19 cellular contexts compared by ENCODE assay signal in the genomic region with DNA sequence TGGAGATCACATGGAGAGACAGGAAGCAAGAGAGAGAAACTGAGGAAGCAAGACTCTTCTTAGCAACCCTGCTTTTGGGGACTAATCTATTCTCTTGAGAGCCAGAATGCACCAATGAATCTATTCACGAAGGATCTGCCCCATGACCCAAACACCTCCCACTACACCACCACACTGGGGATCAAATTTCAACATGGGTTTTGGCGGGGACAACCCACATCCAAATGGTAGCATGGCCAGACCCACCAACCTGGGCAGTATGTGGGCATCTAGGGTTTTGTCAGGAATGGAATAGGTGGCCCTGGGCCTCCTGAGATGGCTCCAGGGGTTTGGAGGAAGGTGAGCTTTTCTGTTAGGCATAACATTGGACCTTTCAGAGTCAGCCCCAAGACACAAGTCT. TPM values are rescaled to one million over a fixed set of nuclear protein-coding genes. Genes with fewer than 3 reads are reported as not detected.
DNase-seq lines count a peak whose midpoint lies in the region; ATAC-seq and TF ChIP-seq lines count a peak whose summit lies in the region.
"Had no signal": no experiment of that assay in that cellular context is flagged by ENCODE, and none has a peak within 500 bp of the region (broad histone marks: within the 10 kb centered on the region; RNA-seq: fewer than 3 reads in every experiment).

No MANE protein-coding gene starts in this region.

- peaks cover 59% of the 10 kb centered on the region for H3K4me1 ChIP-seq in BLaER1
- peaks cover 22% of the 10 kb centered on the region for H3K4me1 ChIP-seq in Karpas-422 (ENCODE audit: low read length)
- H3K4me1 ChIP-seq in trophoblast cell (ENCODE audit: control insufficient read depth in 1 of 2, insufficient read depth in 2 of 2, low read length in 2 of 2), result peaks cover 52 to 56% of the 10 kb centered on the region in 2 experiments
- H3K4me1 ChIP-seq in upper lobe of right lung, result no peaks in the 10 kb centered on the region
- H3K4me1 ChIP-seq: Peyer's patch had no signal

- H4K8ac ChIP-seq in trophoblast cell (ENCODE audit: low read depth, low read length), result peak overlapping the region; percentile 51

- peak overlapping the region; percentile 33 for H2BK120ac ChIP-seq in trophoblast cell (ENCODE audit: insufficient read depth, low read length, poor library complexity)

- H4K20me1 ChIP-seq in BLaER1 (no peaks in the 10 kb centered on the region), Karpas-422 (ENCODE audit: insufficient read depth, low read depth, low read length) (no peaks in the 10 kb centered on the region)

- H3K4me2 ChIP-seq in BLaER1 (peak overlapping the region; percentile 84), Karpas-422 (ENCODE audit: low read depth, low read length, poor library complexity, severe bottlenecking) (peak overlapping the region; percentile 56), trophoblast cell (ENCODE audit: low read length) (peak overlapping the region; percentile 13)

- H4K12ac ChIP-seq in trophoblast cell (ENCODE audit: low read depth, low read length), result no peak overlapping the region

- H3K14ac ChIP-seq in trophoblast cell (ENCODE audit: low read length), result peak overlapping the region; percentile 46

- intact Hi-C loops in dorsolateral prefrontal cortex (cut with DNase I), result no loop called here
- intact Hi-C loops in upper lobe of right lung (cut with DNase I), result no loop called here

- DNase-seq in Karpas-422 (no peak), dorsolateral prefrontal cortex (no peak), trophoblast cell (no peak), DMS 273 treated with DMSO at 0.1 percent for 48 hours (lab: John Stamatoyannopoulos, UW) (no peak), upper lobe of right lung (no peak), DMS 273 (lab: John Stamatoyannopoulos, UW; ENCODE audit: unreplicated experiment) (no peak)
- DNase-seq: DND-41; GOT3; HCEC 1CT; KG1; NCI-H1105; NCI-H2029 treated with DMSO at 0.1 percent for 48 hours; NCI-H345; NCI-H524; NCI-H774; NK-92 treated with Interleukin-12 subunit alpha and Interleukin-12 subunit beta, amount 100 ng/mL, for 24 hours; Peyer's patch had no signal

- H2AFZ ChIP-seq in Karpas-422 (ENCODE audit: low read length), result peak overlapping the region; percentile 99; the same call in 1 of the 2 replicates
- no peak overlapping the region for H2AFZ ChIP-seq in trophoblast cell (ENCODE audit: insufficient read depth, low read length, poor library complexity)

- peak overlapping the region; percentile 34 for H3K18ac ChIP-seq in trophoblast cell (ENCODE audit: low read length)

- peak overlapping the region; percentile 93 for H2BK12ac ChIP-seq in trophoblast cell (ENCODE audit: low read length)

- peak overlapping the region; percentile 76 for H4K91ac ChIP-seq in trophoblast cell (ENCODE audit: low read depth, low read length)

- H3K9me3 ChIP-seq in BLaER1, result no peaks in the 10 kb centered on the region
- H3K9me3 ChIP-seq in Karpas-422 (ENCODE audit: low read length), result no peaks in the 10 kb centered on the region
- H3K9me3 ChIP-seq in trophoblast cell (ENCODE audit: insufficient read depth, low read depth, low read length), result no peaks in the 10 kb centered on the region
- no peaks in the 10 kb centered on the region for H3K9me3 ChIP-seq in upper lobe of right lung
- H3K9me3 ChIP-seq: Peyer's patch had no signal

- WGBS in trophoblast cell (ENCODE audit: extremely low coverage, insufficient coverage, insufficient read length), result no CpG with 5 or more reads among the region's 2 CpGs

- H3K36me3 ChIP-seq in BLaER1 (no peaks in the 10 kb centered on the region), Karpas-422 (ENCODE audit: insufficient read depth, low read length) (no peaks in the 10 kb centered on the region), trophoblast cell (ENCODE audit: control insufficient read depth in 1 of 2, insufficient read depth in 2 of 2, low read length in 2 of 2) (no peaks in the 10 kb centered on the region), upper lobe of right lung (no peaks in the 10 kb centered on the region)
- H3K36me3 ChIP-seq: Peyer's patch had no signal

- H3K79me2 ChIP-seq in Karpas-422 (ENCODE audit: low read length) (no peaks in the 10 kb centered on the region), trophoblast cell (ENCODE audit: control insufficient read depth, insufficient read depth, low read length, poor library complexity) (peaks cover 5% of the 10 kb centered on the region)

- H3K9ac ChIP-seq in BLaER1, result no peak overlapping the region
- H3K9ac ChIP-seq in Karpas-422 (ENCODE audit: low read length), result peak overlapping the region; percentile 38
- no peak overlapping the region for H3K9ac ChIP-seq in trophoblast cell (ENCODE audit: low read length)

- H3K4ac ChIP-seq in trophoblast cell (ENCODE audit: low read depth, low read length), result peak overlapping the region; percentile 25

- no peaks in the 10 kb centered on the region for H3K9me2 ChIP-seq in Karpas-422 (replicated peaks; ENCODE audit: insufficient read depth, low read length)

- peak overlapping the region; percentile 51 for H2AK5ac ChIP-seq in trophoblast cell (ENCODE audit: low read length)

- H3K23ac ChIP-seq in trophoblast cell (ENCODE audit: low read length), result no peak overlapping the region

- peak overlapping the region; percentile 88 for H2BK5ac ChIP-seq in trophoblast cell (ENCODE audit: low read depth, low read length, poor library complexity)

- no peak overlapping the region for H3K4me3 ChIP-seq in BLaER1
- H3K4me3 ChIP-seq in Karpas-422 (ENCODE audit: low read length), result peak overlapping the region; percentile 27; the same call in 1 of the 2 replicates
- H3K4me3 ChIP-seq in dorsolateral prefrontal cortex, result no peak overlapping the region
- no peak overlapping the region for H3K4me3 ChIP-seq in trophoblast cell (ENCODE audit: low read depth, low read length)
- no peak overlapping the region for H3K4me3 ChIP-seq in upper lobe of right lung
- H3K4me3 ChIP-seq: Peyer's patch had no signal

- peak overlapping the region; percentile 85 for H3K27ac ChIP-seq in BLaER1
- H3K27ac ChIP-seq in Karpas-422 (ENCODE audit: low read length), result peak overlapping the region; percentile 56
- peak overlapping the region in 43 of 59 donors; percentile 8 to 99 (median 87) for H3K27ac ChIP-seq in dorsolateral prefrontal cortex
- H3K27ac ChIP-seq in trophoblast cell (ENCODE audit: low read depth, low read length), result peak overlapping the region; percentile 85
- no peak overlapping the region for H3K27ac ChIP-seq in upper lobe of right lung
- H3K27ac ChIP-seq: Peyer's patch had no signal

- TF ChIP-seq CTCF in dorsolateral prefrontal cortex (IDR thresholded peaks at IDR 0.05 in 54 of 56, conservative IDR thresholded peaks at IDR 0.05 in 2 of 56; ENCODE audit: low read depth in 1 of 56, partially characterized antibody in 56 of 56), result no peak
- TF ChIP-seq CTCF in upper lobe of right lung (IDR thresholded peaks at IDR 0.05), result no peak

- no peak for ATAC-seq in GM18909 (IDR thresholded peaks at IDR 0.05; ENCODE audit: poor library complexity, unreplicated experiment)
- ATAC-seq in upper lobe of right lung, result no peak

- H3K79me1 ChIP-seq in trophoblast cell (ENCODE audit: low read length), result peaks cover 38% of the 10 kb centered on the region

- H3K27me3 ChIP-seq in BLaER1, result no peaks in the 10 kb centered on the region
- H3K27me3 ChIP-seq in Karpas-422 (ENCODE audit: low read length), result no peaks in the 10 kb centered on the region
- H3K27me3 ChIP-seq in dorsolateral prefrontal cortex, result no peaks in the 10 kb centered on the region
- no peaks in the 10 kb centered on the region for H3K27me3 ChIP-seq in trophoblast cell (ENCODE audit: insufficient read depth, low read length)
- no peaks in the 10 kb centered on the region for H3K27me3 ChIP-seq in upper lobe of right lung
- H3K27me3 ChIP-seq: Peyer's patch had no signal

RNA-seq across cellular contexts. Expression of a gene that starts 33.7 kb away (rescaled TPM):
- 41.4 and 63.9 TPM in 2 replicates for total RNA-seq in Karpas-422 (2014; rRNA removed; shearing (Covaris generic); ENCODE audit: low replicate concordance)
- total RNA-seq in dorsolateral prefrontal cortex (100 to 1,000 TPM in 3 of 120 experiments, 10 to 100 TPM in 117; 43.3 to 144 (median 67.5) TPM), upper lobe of right lung (45.6 TPM)
- polyA plus RNA-seq in trophoblast cell (2013), result 18.4 and 19.1 TPM in 2 replicates

RNA-seq across cellular contexts. Expression of a gene that starts 51.8 kb away (rescaled TPM):
- total RNA-seq in Karpas-422 (2014; rRNA removed; shearing (Covaris generic); ENCODE audit: low replicate concordance), result 8.5 and 17.9 TPM in 2 replicates
- 10 to 100 TPM in 118 of 120 experiments, 1 to 10 TPM in 2; 6.9 to 82.7 (median 24.1) TPM for total RNA-seq in dorsolateral prefrontal cortex
- polyA plus RNA-seq in trophoblast cell (2013), result 5.9 and 6.2 TPM in 2 replicates
- total RNA-seq in upper lobe of right lung, result 9.7 TPM

Comparison
In these comparisons a context has a peak if more than half of its experiments do, and no peak if none do; other contexts are left out.
1. H3K4me2 ChIP-seq: peak in every context shown above with its lines; median percentile 84 in BLaER1; 56 in Karpas-422; 13 in trophoblast cell.